Comparison of ENCODE assay signal across 10 cellular contexts in the genomic region with DNA sequence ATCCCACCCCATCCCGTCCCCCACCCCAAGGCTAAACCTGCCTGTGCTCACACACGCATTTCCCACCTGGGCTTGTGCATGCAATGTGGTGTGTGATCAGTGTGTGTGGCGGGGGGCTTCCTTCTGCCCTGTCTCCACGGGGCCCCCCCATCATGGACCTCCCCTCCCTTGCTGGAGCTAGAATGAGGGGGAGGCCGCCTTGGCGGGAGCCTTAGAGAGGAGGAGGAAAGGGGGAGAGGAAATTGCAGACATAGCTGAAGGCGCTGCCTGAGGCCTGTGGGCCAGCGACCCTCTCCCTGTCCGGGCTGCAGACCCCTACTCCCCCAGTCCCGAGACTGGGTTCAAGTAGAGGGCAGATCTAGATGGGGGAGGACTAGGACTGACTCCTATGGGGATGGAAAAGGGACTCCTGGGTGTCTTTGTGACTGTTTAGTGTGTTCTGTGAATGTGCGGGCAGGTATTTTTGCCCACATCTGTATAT. TPM values are rescaled to one million over a fixed set of nuclear protein-coding genes. Genes with fewer than 3 reads are reported as not detected.
DNase-seq lines count a peak whose midpoint lies in the region; ATAC-seq and TF ChIP-seq lines count a peak whose summit lies in the region.
"Had no signal": no experiment of that assay in that cellular context is flagged by ENCODE, and none has a peak within 500 bp of the region (broad histone marks: within the 10 kb centered on the region; RNA-seq: fewer than 3 reads in every experiment).

No MANE protein-coding gene starts in this region.

- peak overlapping the region; percentile 33 for H2AFZ ChIP-seq in mesenchymal stem cell (ENCODE audit: low read depth, low read length)

- peak in 1 of 2 donors; percentile 32 for DNase-seq in cardiac muscle cell (ENCODE audit: low read depth in 1 of 2, low spot score in 1 of 2)
- no peak for DNase-seq in Right ventricle myocardium inferior (ENCODE audit: missing footprints)
- no peak for DNase-seq in ascending aorta (ENCODE audit: low spot score in 2 of 2)
- DNase-seq in mesenchymal stem cell = no peak
- no peak for DNase-seq in upper lobe of left lung
- DNase-seq in erythroblast (lab: John Stamatoyannopoulos, UW) = no peak
- DNase-seq: activated CD4-positive, alpha-beta T cell treated with anti-CD3 and anti-CD28 coated beads for 1 hour; effector CD4-positive, alpha-beta T cell had no signal

- no peak for TF ChIP-seq CTCF in cardiac muscle cell (IDR thresholded peaks at IDR 0.05; ENCODE audit: low read depth, low read length)
- no peak for TF ChIP-seq CTCF in ascending aorta (IDR thresholded peaks at IDR 0.05)
- TF ChIP-seq CTCF in upper lobe of left lung (IDR thresholded peaks at IDR 0.05) = no peak

- TF ChIP-seq EP300 in upper lobe of left lung (IDR thresholded peaks at IDR 0.05) = no peak

- H3K79me1 ChIP-seq in mesenchymal stem cell (replicated peaks; ENCODE audit: low read length, poor library complexity, severe bottlenecking) = peaks cover 13% of the 10 kb centered on the region

- H3K23ac ChIP-seq in mesenchymal stem cell (ENCODE audit: low read length in 2 of 2) = no peak overlapping the region

- H3K9ac ChIP-seq in mesenchymal stem cell (ENCODE audit: low read length) = peak overlapping the region; percentile 84

- H2BK12ac ChIP-seq in mesenchymal stem cell (ENCODE audit: low read length in 2 of 2) = peak overlapping the region; percentile 86 to 89

- H2BK15ac ChIP-seq in mesenchymal stem cell (ENCODE audit: low read depth, poor library complexity, severe bottlenecking) = peak overlapping the region; percentile 65

- WGBS in mesenchymal stem cell = 31% methylated on average over 7 of the region's 11 CpGs
- 17 to 18% methylated on average over 9 to 10 of the region's 11 CpGs for WGBS in upper lobe of left lung, 2 donors

- H4K91ac ChIP-seq in mesenchymal stem cell (ENCODE audit: low read length) = peak overlapping the region; percentile 84

- peak overlapping the region; percentile 82 for H2AK5ac ChIP-seq in mesenchymal stem cell (ENCODE audit: low read length, severe bottlenecking)

- H3K36me3 ChIP-seq in cardiac muscle cell = no peaks in the 10 kb centered on the region
- no peaks in the 10 kb centered on the region for H3K36me3 ChIP-seq in ascending aorta
- peaks cover 4 to 22% of the 10 kb centered on the region in 2 experiments for H3K36me3 ChIP-seq in mesenchymal stem cell (ENCODE audit: control insufficient read depth in 1 of 2, insufficient read depth in 2 of 2, low read depth in 1 of 2, low read length in 2 of 2)
- H3K36me3 ChIP-seq in upper lobe of left lung = peaks cover 0 to 13% (median 0%) of the 10 kb centered on the region in 4 donors

- H3K9me3 ChIP-seq in cardiac muscle cell (ENCODE audit: low read depth) (no peaks in the 10 kb centered on the region), ascending aorta (no peaks in the 10 kb centered on the region), mesenchymal stem cell (ENCODE audit: control insufficient read depth, low read length) (no peaks in the 10 kb centered on the region), upper lobe of left lung (no peaks in the 10 kb centered on the region)

- intact Hi-C loops in Right ventricle myocardium inferior (cut with DNase I) = loop anchor here (5.0 kb wide), 1 partner anchor 43 kb away; no protein-coding TSS in a partner anchor
- intact Hi-C loops in ascending aorta (cut with DNase I) = loop anchor here (5.0 kb wide), 2 partner anchors 63 to 1788 kb away; partner anchors contain the start of gene STK40

- TF ChIP-seq POLR2A in upper lobe of left lung (IDR thresholded peaks at IDR 0.05) = no peak
- no peak for TF ChIP-seq POLR2A in erythroblast (IDR thresholded peaks at IDR 0.05; ENCODE audit: low read length)

- H3K4me3 ChIP-seq in cardiac muscle cell (no peak overlapping the region), ascending aorta (peak overlapping the region; percentile 68 to 75), mesenchymal stem cell (ENCODE audit: insufficient read depth in 1 of 2, low read depth in 1 of 2, low read length in 2 of 2) (peak overlapping the region in 1 of 2 experiments; percentile 76), upper lobe of left lung (peak overlapping the region in 3 of 4 donors; percentile 80 to 95 (median 86))

- H2BK5ac ChIP-seq in mesenchymal stem cell (ENCODE audit: low read depth, low read length, poor library complexity, severe bottlenecking) = peak overlapping the region; percentile 66

- H3K14ac ChIP-seq in mesenchymal stem cell (ENCODE audit: low read length in 2 of 2) = peak overlapping the region in 1 of 2 experiments; percentile 30

- H3K27me3 ChIP-seq in cardiac muscle cell (no peaks in the 10 kb centered on the region), ascending aorta (no peaks in the 10 kb centered on the region), mesenchymal stem cell (ENCODE audit: control insufficient read depth in 1 of 2, insufficient read depth in 1 of 2, low read length in 2 of 2) (no peaks in the 10 kb centered on the region), upper lobe of left lung (no peaks in the 10 kb centered on the region)

- peak overlapping the region; percentile 92 for H4K8ac ChIP-seq in mesenchymal stem cell (ENCODE audit: low read length)

- peak overlapping the region; percentile 80 for H2BK120ac ChIP-seq in mesenchymal stem cell (ENCODE audit: low read depth, low read length)

- H3K27ac ChIP-seq in cardiac muscle cell = peak overlapping the region; percentile 2
- peak overlapping the region; percentile 91 to 98 for H3K27ac ChIP-seq in ascending aorta
- peak overlapping the region; percentile 99 for H3K27ac ChIP-seq in mesenchymal stem cell (ENCODE audit: low read length, poor library complexity, severe bottlenecking)
- peak overlapping the region; percentile 79 to 92 (median 88) for H3K27ac ChIP-seq in upper lobe of left lung

- H3K4me2 ChIP-seq in mesenchymal stem cell (ENCODE audit: low read length, poor library complexity, severe bottlenecking) = peak overlapping the region; percentile 75

- H3K4ac ChIP-seq in mesenchymal stem cell (ENCODE audit: low read depth in 1 of 2, low read length in 2 of 2) = peak overlapping the region; percentile 92 to 94

- peak overlapping the region; percentile 92 to 94 for H3K18ac ChIP-seq in mesenchymal stem cell (ENCODE audit: low read depth in 1 of 2, low read length in 2 of 2)

- peaks cover 38% of the 10 kb centered on the region for H3K4me1 ChIP-seq in cardiac muscle cell (ENCODE audit: low read depth)
- peaks cover 14 to 29% of the 10 kb centered on the region in 2 donors for H3K4me1 ChIP-seq in ascending aorta
- peaks cover 50% of the 10 kb centered on the region for H3K4me1 ChIP-seq in mesenchymal stem cell (ENCODE audit: control insufficient read depth, insufficient read depth, low read depth, low read length)
- peaks cover 36 to 55% (median 50%) of the 10 kb centered on the region in 4 donors for H3K4me1 ChIP-seq in upper lobe of left lung

- ATAC-seq in Right ventricle myocardium inferior (no peak), upper lobe of left lung (ENCODE audit: low FRiP score in 2 of 2) (no peak), GM19452 (IDR thresholded peaks at IDR 0.05; ENCODE audit: unreplicated experiment) (no peak), GM18907 (IDR thresholded peaks at IDR 0.05; ENCODE audit: unreplicated experiment) (no peak)

RNA-seq across cellular contexts. Expression of gene EVA1B, which starts 0.9 kb away (rescaled TPM):
- total RNA-seq in cardiac muscle cell = 26.6 and 40.4 TPM in 2 replicates
- 23.6 and 24.5 TPM in 2 replicates for polyA plus RNA-seq in cardiac muscle cell
- 10.9 TPM for total RNA-seq in Right ventricle myocardium inferior
- 251 TPM for total RNA-seq in ascending aorta
- 129 TPM for polyA plus RNA-seq in mesenchymal stem cell (2013, experiment 1 of 2)
- 133 TPM for polyA plus RNA-seq in mesenchymal stem cell (2013, experiment 2 of 2)
- total RNA-seq in upper lobe of left lung = 10 to 100 TPM; 24.3 to 97.9 (median 36.6) TPM

RNA-seq across cellular contexts. Expression of gene SH3D21, which starts 18.2 kb away (rescaled TPM):
- total RNA-seq in cardiac muscle cell = 21.5 and 44.0 TPM in 2 replicates
- polyA plus RNA-seq in cardiac muscle cell = 13.5 and 22.8 TPM in 2 replicates
- 1.6 TPM for total RNA-seq in Right ventricle myocardium inferior
- 1.3 TPM for total RNA-seq in ascending aorta
- polyA plus RNA-seq in mesenchymal stem cell (2013, experiment 1 of 2) = 1.9 TPM
- 1.8 TPM for polyA plus RNA-seq in mesenchymal stem cell (2013, experiment 2 of 2)
- 10 to 100 TPM in 3 of 6 donors, 1 to 10 TPM in 3; 4.4 to 65.0 (median 13.1) TPM for total RNA-seq in upper lobe of left lung

Comparison
In these comparisons a context has a peak if more than half of its experiments do, and no peak if none do; other contexts are left out.
1. H3K27ac ChIP-seq: peak in every context shown above with its lines; median percentile 99 in mesenchymal stem cell; 94 in ascending aorta; 88 in upper lobe of left lung; 2 in cardiac muscle cell.